In the genomic region with DNA sequence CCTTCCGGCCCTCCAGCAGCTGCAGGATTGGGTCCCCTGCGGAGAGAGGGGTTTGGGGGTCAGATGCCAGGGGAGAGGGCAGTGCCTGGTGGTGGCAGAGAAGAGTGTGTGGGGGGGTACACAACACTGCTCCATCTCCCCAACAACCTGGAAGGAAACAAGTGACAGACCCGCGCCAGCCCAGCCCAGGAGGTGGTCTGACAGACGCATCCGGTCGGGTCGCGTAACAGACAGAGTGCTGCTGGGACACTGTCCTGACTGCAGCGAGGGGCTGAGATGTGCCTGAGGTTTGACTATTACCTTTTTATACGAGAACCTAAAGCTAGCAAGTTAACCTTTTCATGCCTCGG, we compare ENCODE assay signal across 8 cellular contexts. TPM values are rescaled to one million over a fixed set of nuclear protein-coding genes. Genes with fewer than 3 reads are reported as not detected.
DNase-seq lines count a peak whose midpoint lies in the region; ATAC-seq lines count a peak whose summit lies in the region.

No MANE protein-coding gene starts in this region.

- peak overlapping the region; percentile 32 for H3K27ac ChIP-seq in iPS-18a (ENCODE audit: low read length)

- H3K9me3 ChIP-seq in iPS-18a (ENCODE audit: control insufficient read depth, low read depth, low read length), result no peaks in the 10 kb centered on the region

- peaks cover 15% of the 10 kb centered on the region for H3K36me3 ChIP-seq in iPS-18a (ENCODE audit: control insufficient read depth, low read depth, low read length)

- peaks cover 17% of the 10 kb centered on the region for H3K36me3 Mint-ChIP-seq in activated CD4-positive, alpha-beta memory T cell treated with anti-CD3 and anti-CD28 coated beads for 36 hours
- H3K36me3 Mint-ChIP-seq in stimulated activated naive B cell treated with anti-CD40 and anti-IgM and Interleukin-4, amounts not matched to agents 10 μg/mL and 1 μg/mL and 100 μg/mL, for 72 hours, result peaks cover 26 to 28% of the 10 kb centered on the region in 2 donors

- peak overlapping the region; percentile 43 for H3K9ac ChIP-seq in iPS-18a (ENCODE audit: low read length)

- peak in 1 of 2 donors; percentile 30 for ATAC-seq in stimulated activated naive B cell treated with anti-CD40 and anti-IgM and Interleukin-4, amounts not matched to agents 10 μg/mL and 1 μg/mL and 100 μg/mL, for 72 hours (replicated peaks)
- ATAC-seq in sciatic nerve, result no peak

- CTCF ChIA-PET in activated CD4-positive, alpha-beta memory T cell treated with anti-CD3 and anti-CD28 coated beads for 36 hours (lab: Charles Lee), result interaction anchor here (0.9 to 4.7 kb wide), 12 partner anchors 9 to 78 kb away, joined by 3 to 61 read pairs (median 9); a partner anchor contains a TSS

- H3K27me3 ChIP-seq in iPS-18a (ENCODE audit: control insufficient read depth, insufficient read depth, low read length), result no peaks in the 10 kb centered on the region

- H3K9me3 Mint-ChIP-seq in activated CD4-positive, alpha-beta memory T cell treated with anti-CD3 and anti-CD28 coated beads for 36 hours, result no peaks in the 10 kb centered on the region
- H3K9me3 Mint-ChIP-seq in stimulated activated naive B cell treated with anti-CD40 and anti-IgM and Interleukin-4, amounts not matched to agents 10 μg/mL and 1 μg/mL and 100 μg/mL, for 72 hours, result no peaks in the 10 kb centered on the region

- peaks cover 17% of the 10 kb centered on the region for H3K4me1 ChIP-seq in iPS-18a (ENCODE audit: control insufficient read depth, low read depth, low read length)

- H3K27me3 Mint-ChIP-seq in activated CD4-positive, alpha-beta memory T cell treated with anti-CD3 and anti-CD28 coated beads for 36 hours, result no peaks in the 10 kb centered on the region
- no peaks in the 10 kb centered on the region for H3K27me3 Mint-ChIP-seq in stimulated activated naive B cell treated with anti-CD40 and anti-IgM and Interleukin-4, amounts not matched to agents 10 μg/mL and 1 μg/mL and 100 μg/mL, for 72 hours

- peak; percentile 69 for DNase-seq in NCI-H2171 treated with DMSO at 0.1 percent for 48 hours (lab: John Stamatoyannopoulos, UW)
- DNase-seq in NCI-H2171 (lab: John Stamatoyannopoulos, UW), result no peak
- DNase-seq in activated CD4-positive, alpha-beta memory T cell treated with anti-CD3 and anti-CD28 coated beads for 36 hours, result no peak
- no peak for DNase-seq in stimulated activated naive B cell treated with anti-CD40 and anti-IgM and Interleukin-4, amounts not matched to agents 10 μg/mL and 1 μg/mL and 100 μg/mL, for 72 hours
- DNase-seq in sciatic nerve (ENCODE audit: low spot score), result no peak
- no peak for DNase-seq in activated CD4-positive, CD25-positive, alpha-beta regulatory T cell treated with anti-CD3 and anti-CD28 coated beads, Interleukin-2, amount 50 U/mL, for 72 hours
- no peak for DNase-seq in dermis blood vessel endothelial cell

- H3K4me1 Mint-ChIP-seq in activated CD4-positive, alpha-beta memory T cell treated with anti-CD3 and anti-CD28 coated beads for 36 hours (ENCODE audit: low read depth), result peaks cover 18% of the 10 kb centered on the region
- peaks cover 13 to 23% of the 10 kb centered on the region in 2 donors for H3K4me1 Mint-ChIP-seq in stimulated activated naive B cell treated with anti-CD40 and anti-IgM and Interleukin-4, amounts not matched to agents 10 μg/mL and 1 μg/mL and 100 μg/mL, for 72 hours

- H3K27ac Mint-ChIP-seq in activated CD4-positive, alpha-beta memory T cell treated with anti-CD3 and anti-CD28 coated beads for 36 hours, result peak overlapping the region; percentile 87
- peak overlapping the region; percentile 75 for H3K27ac Mint-ChIP-seq in stimulated activated naive B cell treated with anti-CD40 and anti-IgM and Interleukin-4, amounts not matched to agents 10 μg/mL and 1 μg/mL and 100 μg/mL, for 72 hours

- intact Hi-C loops in activated CD4-positive, alpha-beta memory T cell treated with anti-CD3 and anti-CD28 coated beads for 36 hours (cut with micrococcal nuclease), result no loop called here
- intact Hi-C loops in sciatic nerve (cut with DNase I), result no loop called here

- H3K4me3 ChIP-seq in iPS-18a (ENCODE audit: low read length), result peak overlapping the region; percentile 53

- POLR2A ChIA-PET in activated CD4-positive, alpha-beta memory T cell treated with anti-CD3 and anti-CD28 coated beads for 36 hours (lab: Charles Lee), result interaction anchor here (0.7 to 1.8 kb wide), 4 partner anchors 51 to 74 kb away, joined by 3 to 5 read pairs (median 4); a partner anchor contains a TSS

- peak overlapping the region; percentile 46 for H3K4me3 Mint-ChIP-seq in activated CD4-positive, alpha-beta memory T cell treated with anti-CD3 and anti-CD28 coated beads for 36 hours
- peak overlapping the region; percentile 46 to 75 for H3K4me3 Mint-ChIP-seq in stimulated activated naive B cell treated with anti-CD40 and anti-IgM and Interleukin-4, amounts not matched to agents 10 μg/mL and 1 μg/mL and 100 μg/mL, for 72 hours

RNA-seq across cellular contexts. Expression of a gene that starts 16.2 kb away (rescaled TPM):
- 100 to 1,000 TPM; 135 to 139 TPM for total RNA-seq in activated CD4-positive, alpha-beta memory T cell treated with anti-CD3 and anti-CD28 coated beads for 36 hours
- 30.9 TPM for total RNA-seq in sciatic nerve
- 3.2 and 3.4 TPM in 2 replicates for total RNA-seq in dermis blood vessel endothelial cell

RNA-seq across cellular contexts. Expression of a gene that starts 27.1 kb away (rescaled TPM):
- total RNA-seq in activated CD4-positive, alpha-beta memory T cell treated with anti-CD3 and anti-CD28 coated beads for 36 hours, result 10 to 100 TPM; 79.1 to 80.6 TPM
- total RNA-seq in sciatic nerve, result 156 TPM
- 19.2 and 54.3 TPM in 2 replicates for total RNA-seq in dermis blood vessel endothelial cell

RNA-seq across cellular contexts. Expression of a gene that starts 43.4 kb away (rescaled TPM):
- total RNA-seq in activated CD4-positive, alpha-beta memory T cell treated with anti-CD3 and anti-CD28 coated beads for 36 hours, result 10 to 100 TPM; 21.8 to 24.7 TPM
- total RNA-seq in sciatic nerve, result 41.4 TPM
- 10.9 and 12.4 TPM in 2 replicates for total RNA-seq in dermis blood vessel endothelial cell

RNA-seq across cellular contexts. Expression of a gene that starts 50.4 kb away (rescaled TPM):
- total RNA-seq in activated CD4-positive, alpha-beta memory T cell treated with anti-CD3 and anti-CD28 coated beads for 36 hours, result 10 to 100 TPM; 18.5 to 19.5 TPM
- total RNA-seq in sciatic nerve (50.7 TPM), dermis blood vessel endothelial cell (89.1 and 109 TPM in 2 replicates)
